7 cellular contexts compared by ENCODE assay signal in genomic region chr9:132124800-132125199, GRCh38.
"Had no signal": no experiment of that assay in that cellular context is flagged by ENCODE, and none has a peak within 500 bp of the region (broad histone marks: within the 10 kb centered on the region; RNA-seq: fewer than 3 reads in every experiment).

No MANE protein-coding gene starts in this region.

- H3K9ac ChIP-seq: GM23248 had no signal

- H3K4me3 ChIP-seq: GM23248, HAP-1 had no signal

- H2AFZ ChIP-seq: GM23248 had no signal

- DNase-seq: GM23248, GOT3, HCEC 1CT, HFFc6 had no signal

- H3K36me3 ChIP-seq: HAP-1 had no signal

- ATAC-seq: HCT116 had no signal

- H3K27ac ChIP-seq: GM23248 had no signal

- H3K9me3 ChIP-seq: HAP-1 had no signal

- H3K27ac Mint-ChIP-seq: HFFc6 had no signal

- H3K4me1 ChIP-seq: HAP-1 had no signal

- H3K4me3 Mint-ChIP-seq: HFFc6 had no signal

- H3K9me3 Mint-ChIP-seq: HFFc6 had no signal

- FAIRE-seq: H54 had no signal
